In genomic region chr4:38192516-38192915, GRCh38 we compare ENCODE assay signal across 23 cellular contexts.
"Had no signal": no experiment of that assay in that cellular context is flagged by ENCODE, and none has a peak within 500 bp of the region (broad histone marks: within the 10 kb centered on the region; RNA-seq: fewer than 3 reads in every experiment).

No MANE protein-coding gene starts in this region.

- H3K4me1 ChIP-seq: uterus had no signal

- H3K27ac ChIP-seq: suprapubic skin, transverse colon, uterus had no signal

- H3K36me3 ChIP-seq: suprapubic skin, transverse colon, uterus had no signal

- H3K9me3 ChIP-seq: suprapubic skin, transverse colon, uterus had no signal

- FAIRE-seq: colon, endometrium had no signal

- ATAC-seq: activated CD8-positive, alpha-beta T cell treated with anti-CD3 and anti-CD28 coated beads for 36 hours; activated naive CD4-positive, alpha-beta T cell treated with anti-CD3 and anti-CD28 coated beads, Interleukin-2, amount 50 U/mL, for 72 hours; activated T-cell treated with anti-CD3 and anti-CD28 coated beads, Interleukin-2, amount 50 U/mL, for 72 hours; natural killer cell treated with Interleukin-12 subunit alpha and Interleukin-12 subunit beta and Interleukin-15 and Interleukin-18, amount 100 ng/mL, for 72 hours; right cardiac atrium; T-helper 17 cell; WTC11 had no signal

- H3K4me3 ChIP-seq: suprapubic skin, transverse colon, uterus had no signal

- H3K27me3 ChIP-seq: suprapubic skin, transverse colon, uterus had no signal

- DNase-seq: activated CD4-positive, alpha-beta T cell treated with anti-CD3 and anti-CD28 coated beads, Interleukin-2, amount 50 U/mL, for 1 hour; activated CD8-positive, alpha-beta T cell treated with anti-CD3 and anti-CD28 coated beads for 36 hours; activated naive CD4-positive, alpha-beta T cell; activated T-cell treated with anti-CD3 and anti-CD28 coated beads, Interleukin-2, amount 50 U/mL, for 72 hours; effector CD8-positive, alpha-beta T cell; foreskin fibroblast; head of caudate nucleus; hippocampal formation; immature natural killer cell; right cardiac atrium; stimulated activated CD4-positive, alpha-beta T cell treated with anti-CD3 and anti-CD28 coated beads, Interleukin-15, amount 100 ng/mL, for 24 hours; stimulated activated CD4-positive, alpha-beta T cell treated with anti-CD3 and anti-CD28 coated beads, Interleukin-2, amount 100 ng/mL, for 24 hours; stimulated activated naive CD4-positive, alpha-beta T cell; T-helper 17 cell; T1000; transverse colon; uterus had no signal
